ENCODE assay signal across 17 cellular contexts in the genomic region with DNA sequence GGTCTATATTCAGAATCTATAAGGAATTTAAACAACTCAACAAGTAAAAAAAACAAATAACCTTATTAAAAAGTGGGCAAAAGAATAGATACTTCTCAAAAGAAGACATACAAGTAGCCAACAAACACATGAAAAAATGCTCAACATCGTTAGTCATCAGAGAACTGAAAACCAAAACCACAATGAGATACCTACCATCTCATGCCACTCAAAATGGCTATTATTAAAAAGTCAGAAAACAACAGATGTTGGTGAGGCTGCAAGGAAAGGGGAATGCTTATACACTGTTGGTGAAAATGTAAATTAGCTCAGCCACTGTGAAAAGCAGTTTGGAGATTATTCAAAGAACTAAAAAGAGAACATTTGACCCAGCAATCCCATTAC.
DNase-seq lines count a peak whose midpoint lies in the region; ATAC-seq and TF ChIP-seq lines count a peak whose summit lies in the region.
"Had no signal": no experiment of that assay in that cellular context is flagged by ENCODE, and none has a peak within 500 bp of the region (broad histone marks: within the 10 kb centered on the region; RNA-seq: fewer than 3 reads in every experiment).

No MANE protein-coding gene starts in this region.

- peaks cover 2% of the 10 kb centered on the region for H3K9me3 Mint-ChIP-seq in neural progenitor cell

- TF ChIP-seq CTCF in KMS-11 (conservative IDR thresholded peaks at IDR 0.05; ENCODE audit: low read depth, low read length), result no peak
- no peak for TF ChIP-seq CTCF in foreskin fibroblast (IDR thresholded peaks at IDR 0.05; ENCODE audit: low read depth, low read length)
- TF ChIP-seq CTCF in neural progenitor cell (IDR thresholded peaks at IDR 0.05), result no peak

- H3K27me3 ChIP-seq in KMS-11 (ENCODE audit: insufficient read depth, low read depth), result no peaks in the 10 kb centered on the region
- no peaks in the 10 kb centered on the region for H3K27me3 ChIP-seq in mesendoderm (ENCODE audit: insufficient read depth, low read length, poor library complexity)
- no peaks in the 10 kb centered on the region for H3K27me3 ChIP-seq in neural progenitor cell
- H3K27me3 ChIP-seq: left lung, sigmoid colon had no signal

- peaks cover 19% of the 10 kb centered on the region for H3K4me1 ChIP-seq in KMS-11 (ENCODE audit: low read depth, poor library complexity, severe bottlenecking)
- H3K4me1 ChIP-seq in mesendoderm (ENCODE audit: control insufficient read depth, low read depth, low read length), result no peaks in the 10 kb centered on the region
- no peaks in the 10 kb centered on the region for H3K4me1 ChIP-seq in neural progenitor cell
- H3K4me1 ChIP-seq: left lung, sigmoid colon had no signal

- H2BK15ac ChIP-seq in mesendoderm (replicated peaks; ENCODE audit: low read depth), result no peak overlapping the region

- H2AFZ ChIP-seq in KMS-11 (ENCODE audit: low read depth) (no peak overlapping the region), neural progenitor cell (replicated peaks) (no peak overlapping the region)

- peak overlapping the region; percentile 29; the same call in 1 of the 2 replicates for H3K4me2 ChIP-seq in KMS-11
- H3K4me2 ChIP-seq in mesendoderm (ENCODE audit: low read length), result no peak overlapping the region
- H3K4me2 ChIP-seq in neural progenitor cell, result no peak overlapping the region

- no peak overlapping the region for H2BK5ac ChIP-seq in mesendoderm (ENCODE audit: low read length)

- no peaks in the 10 kb centered on the region for H3K36me3 Mint-ChIP-seq in neural progenitor cell

- H3K56ac ChIP-seq in mesendoderm (ENCODE audit: low read length), result no peak overlapping the region

- no peaks in the 10 kb centered on the region for H3K27me3 Mint-ChIP-seq in neural progenitor cell (ENCODE audit: insufficient read depth, low read depth)

- no peak overlapping the region for H3K4me3 Mint-ChIP-seq in neural progenitor cell
- H3K4me3 Mint-ChIP-seq: nephron; stimulated activated naive CD8-positive, alpha-beta T cell treated with anti-CD3 and anti-CD28 coated beads, Interleukin-15, Interleukin-2, amounts not matched to agents 100 ng/mL and 50 ng/mL, for 24 hours had no signal

- H3K4me1 Mint-ChIP-seq in neural progenitor cell, result no peaks in the 10 kb centered on the region
- H3K4me1 Mint-ChIP-seq: nephron had no signal

- H3K4me3 ChIP-seq in KMS-11 (IDR thresholded peaks at IDR 0.05; ENCODE audit: insufficient read depth, low read depth, low read length) (no peak overlapping the region), foreskin fibroblast (ENCODE audit: low read depth in 1 of 2, low read length in 2 of 2) (no peak overlapping the region), mesendoderm (ENCODE audit: low read length) (no peak overlapping the region), neural progenitor cell (no peak overlapping the region)
- H3K4me3 ChIP-seq: left lung, sigmoid colon had no signal

- H3K18ac ChIP-seq in mesendoderm (ENCODE audit: low read length), result no peak overlapping the region

- no peak overlapping the region for H3K23ac ChIP-seq in mesendoderm (ENCODE audit: low read length)

- H3K27ac Mint-ChIP-seq in neural progenitor cell, result no peak overlapping the region
- H3K27ac Mint-ChIP-seq: nephron; stimulated activated naive CD8-positive, alpha-beta T cell treated with anti-CD3 and anti-CD28 coated beads, Interleukin-15, Interleukin-2, amounts not matched to agents 100 ng/mL and 50 ng/mL, for 24 hours had no signal

- H4K8ac ChIP-seq in mesendoderm (ENCODE audit: low read depth, low read length), result no peak overlapping the region

- no peak overlapping the region for H2AK5ac ChIP-seq in mesendoderm (ENCODE audit: low read length)

- H3K79me2 ChIP-seq in KMS-11 (ENCODE audit: insufficient read depth, low read depth) (no peaks in the 10 kb centered on the region), mesendoderm (ENCODE audit: control insufficient read depth, insufficient read depth, low read length) (no peaks in the 10 kb centered on the region), neural progenitor cell (ENCODE audit: low read depth) (no peaks in the 10 kb centered on the region)

- no peak overlapping the region for H2BK120ac ChIP-seq in mesendoderm (ENCODE audit: low read depth, low read length)

- ATAC-seq in GM18517 (IDR thresholded peaks at IDR 0.05; ENCODE audit: unreplicated experiment) (peak; percentile 81), HG02610 (IDR thresholded peaks at IDR 0.05; ENCODE audit: unreplicated experiment) (peak; percentile 92), esophagus mucosa (no peak)
- ATAC-seq: left lung had no signal

- H3K4ac ChIP-seq in mesendoderm (ENCODE audit: low read depth, low read length), result no peak overlapping the region

- H3K27ac ChIP-seq in KMS-11, result peak overlapping the region; percentile 60
- no peak overlapping the region for H3K27ac ChIP-seq in mesendoderm (ENCODE audit: low read depth, low read length)
- H3K27ac ChIP-seq in neural progenitor cell, result no peak overlapping the region
- H3K27ac ChIP-seq: left lung, sigmoid colon had no signal

- no peaks in the 10 kb centered on the region for H3K79me1 ChIP-seq in mesendoderm (ENCODE audit: low read length)

- H4K5ac ChIP-seq in mesendoderm (ENCODE audit: low read length), result no peak overlapping the region

- H4K20me1 ChIP-seq in KMS-11 (ENCODE audit: insufficient read depth) (no peaks in the 10 kb centered on the region), neural progenitor cell (ENCODE audit: low read depth) (no peaks in the 10 kb centered on the region)

- H3K36me3 ChIP-seq in KMS-11 (ENCODE audit: insufficient read depth), result no peaks in the 10 kb centered on the region
- no peaks in the 10 kb centered on the region for H3K36me3 ChIP-seq in mesendoderm (ENCODE audit: control insufficient read depth, insufficient read depth, low read length)
- no peaks in the 10 kb centered on the region for H3K36me3 ChIP-seq in neural progenitor cell
- H3K36me3 ChIP-seq: left lung, sigmoid colon had no signal

- WGBS in mesendoderm (ENCODE audit: extremely low coverage, insufficient coverage, low lambda C conversion rate), result no CpG with 5 or more reads among the region's 1 CpG

- H3K9ac ChIP-seq in KMS-11, result no peak overlapping the region
- no peak overlapping the region for H3K9ac ChIP-seq in mesendoderm (ENCODE audit: low read length)
- H3K9ac ChIP-seq in neural progenitor cell, result no peak overlapping the region

- H3K9me3 ChIP-seq in neural progenitor cell (ENCODE audit: low read depth), result no peaks in the 10 kb centered on the region
- H3K9me3 ChIP-seq: sigmoid colon had no signal

- no peaks in the 10 kb centered on the region for H3F3A ChIP-seq in neural progenitor cell (ENCODE audit: low read depth)

- DNase-seq in foreskin fibroblast, result peak; percentile 26 to 54
- no peak for DNase-seq in mesendoderm
- no peak for DNase-seq in neural progenitor cell (ENCODE audit: low spot score)
- no peak for DNase-seq in C1 segment of cervical spinal cord (lab: John Stamatoyannopoulos, UW)
- DNase-seq: activated CD4-positive, alpha-beta T cell treated with anti-CD3 and anti-CD28 coated beads, Interleukin-2, amount 50 U/mL, for 48 hours; DMS79 treated with DMSO at 0.1 percent for 48 hours; hippocampal formation; left lung; NCI-H1436 treated with DMSO at 0.1 percent for 48 hours; NCI-H69; sigmoid colon had no signal

Comparison
In these comparisons a context has a peak if more than half of its experiments do, and no peak if none do; other contexts are left out.
1. DNase-seq: peak in foreskin fibroblast (2 of 2); none in mesendoderm (single experiment), neural progenitor cell (single experiment) and C1 segment of cervical spinal cord (0 of 14).